ENCODE assay signal across 27 cellular contexts in the genomic region with DNA sequence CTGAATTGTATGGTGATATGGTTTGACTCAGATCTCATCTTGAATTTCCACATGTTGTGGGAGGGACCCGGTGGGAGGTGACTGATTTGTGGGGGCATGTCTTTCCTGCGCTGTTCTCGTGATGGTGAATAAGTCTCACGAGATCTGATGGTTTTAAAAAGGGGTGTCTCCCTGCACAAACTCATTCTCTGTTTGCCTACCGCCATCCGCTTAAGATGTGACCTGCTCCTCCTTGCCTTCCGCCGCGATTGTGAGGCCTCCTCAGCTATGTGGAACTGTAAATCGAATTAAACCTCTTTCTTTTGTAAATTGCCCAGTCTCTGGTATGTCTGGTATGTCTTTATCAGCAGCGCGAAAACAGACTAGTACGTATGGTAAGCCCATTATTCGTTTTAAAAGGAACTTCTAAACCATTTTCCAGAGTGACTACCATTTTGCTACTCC. TPM values are rescaled to one million over a fixed set of nuclear protein-coding genes. Genes with fewer than 3 reads are reported as not detected.
DNase-seq lines count a peak whose midpoint lies in the region; FAIRE-seq and TF ChIP-seq lines count a peak whose summit lies in the region.
"Had no signal": no experiment of that assay in that cellular context is flagged by ENCODE, and none has a peak within 500 bp of the region (broad histone marks: within the 10 kb centered on the region; RNA-seq: fewer than 3 reads in every experiment).

No MANE protein-coding gene starts in this region.

- TF ChIP-seq CTCF in BE2C (IDR thresholded peaks at IDR 0.05; ENCODE audit: low read depth, low read length) = no peak
- TF ChIP-seq CTCF in H1 (IDR thresholded peaks at IDR 0.05; ENCODE audit: control extremely low read depth in 1 of 3, insufficient read depth in 1 of 3, low read depth in 1 of 3, low read length in 3 of 3) = no peak

- H3K4me3 ChIP-seq in BE2C (ENCODE audit: low read depth, low read length) (peak overlapping the region; percentile 21), H1 (ENCODE audit: extremely low read depth in 1 of 4, insufficient read depth in 2 of 4, low read depth in 3 of 4, low read length in 4 of 4) (peak overlapping the region in 2 of 4 experiments; percentile 17 to 32; a peak in 3 of 8 replicates), mesenchymal stem cell (ENCODE audit: insufficient read depth in 1 of 2, low read depth in 1 of 2, low read length in 2 of 2) (no peak overlapping the region), MG63 (no peak overlapping the region)
- H3K4me3 ChIP-seq: BLaER1, body of pancreas, colonic mucosa, Peyer's patch, right atrium auricular region, SJSA1, tibial artery had no signal

- H3K18ac ChIP-seq in H1 (ENCODE audit: extremely low read depth, low read length) = 0 out of 2 replicates have a peak overlapping the region, but pooled peaks have one; percentile 79
- H3K18ac ChIP-seq in mesenchymal stem cell (ENCODE audit: low read depth in 1 of 2, low read length in 2 of 2) = no peak overlapping the region

- H3K36me3 Mint-ChIP-seq in activated T-cell treated with anti-CD3 and anti-CD28 coated beads, Interleukin-2, amount 50 U/mL, for 24 hours (ENCODE audit: low read depth) = peaks cover 16% of the 10 kb centered on the region
- H3K36me3 Mint-ChIP-seq: activated CD8-positive, alpha-beta memory T cell treated with anti-CD3 and anti-CD28 coated beads, Interleukin-2, amount 10 ng/mL, durations not matched to agents 7 days and 5 days; activated naive CD4-positive, alpha-beta T cell treated with anti-CD3 and anti-CD28 coated beads, Interleukin-2, amount 50 U/mL, for 72 hours had no signal

- H4K8ac ChIP-seq in H1 (ENCODE audit: extremely low read depth, insufficient read depth, low read length) = no peak overlapping the region
- H4K8ac ChIP-seq in mesenchymal stem cell (ENCODE audit: low read length) = no peak overlapping the region

- H3K79me1 ChIP-seq in H1 (ENCODE audit: low read depth, low read length) (no peaks in the 10 kb centered on the region), mesenchymal stem cell (replicated peaks; ENCODE audit: low read length, poor library complexity, severe bottlenecking) (no peaks in the 10 kb centered on the region)

- no peak overlapping the region for H3K4ac ChIP-seq in H1 (replicated peaks; ENCODE audit: insufficient read length, low read depth, low read length)
- no peak overlapping the region for H3K4ac ChIP-seq in mesenchymal stem cell (ENCODE audit: low read depth in 1 of 2, low read length in 2 of 2)

- H3K36me3 ChIP-seq in BE2C (no peaks in the 10 kb centered on the region), H1 (ENCODE audit: control insufficient read depth in 2 of 4, insufficient read depth in 4 of 4, low read length in 3 of 4) (peaks cover 0 to 7% (median 0%) of the 10 kb centered on the region in 4 experiments; a peak in 1 of 8 replicates), mesenchymal stem cell (ENCODE audit: control insufficient read depth in 1 of 2, insufficient read depth in 2 of 2, low read depth in 1 of 2, low read length in 2 of 2) (peaks cover 2 to 9% of the 10 kb centered on the region in 2 experiments), MG63 (no peaks in the 10 kb centered on the region)
- H3K36me3 ChIP-seq: BLaER1, colonic mucosa, right atrium auricular region, SJSA1 had no signal

- POLR2A ChIA-PET in H1 (lab: Charles Lee; ENCODE audit: partially characterized antibody) = interaction anchor here (0.9 to 1.9 kb wide), 12 partner anchors 8 to 323 kb away, joined by 3 to 8 read pairs (median 4); a partner anchor contains a TSS

- H2AFZ ChIP-seq in H1 (ENCODE audit: low read length) (no peak overlapping the region), mesenchymal stem cell (ENCODE audit: low read depth, low read length) (no peak overlapping the region)

- peak overlapping the region; percentile 21 for H4K5ac ChIP-seq in H1 (ENCODE audit: insufficient read length, low read depth, low read length)

- CTCF ChIA-PET in H1 (lab: Charles Lee; ENCODE audit: partially characterized antibody) = interaction anchor here (1.0 to 2.4 kb wide), 5 partner anchors 27 to 156 kb away, joined by 3 to 11 read pairs (median 5); a partner anchor contains a TSS

- no peaks in the 10 kb centered on the region for H3K27me3 ChIP-seq in BE2C
- no peaks in the 10 kb centered on the region for H3K27me3 ChIP-seq in H1 (replicated peaks in 1 of 4; ENCODE audit: control insufficient read depth in 3 of 4, extremely low read depth in 1 of 4, insufficient read depth in 3 of 4, low read length in 3 of 4)
- H3K27me3 ChIP-seq in mesenchymal stem cell (ENCODE audit: control insufficient read depth in 1 of 2, insufficient read depth in 1 of 2, low read length in 2 of 2) = no peaks in the 10 kb centered on the region
- no peaks in the 10 kb centered on the region for H3K27me3 ChIP-seq in MG63
- H3K27me3 ChIP-seq: BLaER1, body of pancreas, colonic mucosa, Peyer's patch, right atrium auricular region, SJSA1, tibial artery had no signal

- DNase-seq in BE2C (peak; percentile 53), SK-N-DZ (ENCODE audit: low spot score) (peak; percentile 59), H1 (ENCODE audit: low read depth in 1 of 2, low spot score in 2 of 2) (peak; percentile 59 to 71), mesenchymal stem cell (peak; percentile 11), G401 (ENCODE audit: low spot score) (no peak), MG63 (no peak)
- DNase-seq in activated naive CD4-positive, alpha-beta T cell (lab: John Stamatoyannopoulos, UW) = no peak
- no peak for DNase-seq in activated T-cell treated with anti-CD3 and anti-CD28 coated beads, Interleukin-2, amount 50 U/mL, for 24 hours
- DNase-seq: activated CD4-positive, alpha-beta T cell treated with anti-CD3 and anti-CD28 coated beads, Interleukin-2, amount 10 ng/mL, durations not matched to agents 7 days and 5 days; activated CD8-positive, alpha-beta memory T cell treated with anti-CD3 and anti-CD28 coated beads, Interleukin-2, amount 10 ng/mL, durations not matched to agents 7 days and 5 days; body of pancreas; colonic mucosa; glutamatergic neuron; KG1; NCI-H146; NCI-H510A treated with DMSO at 0.1 percent for 48 hours; Peyer's patch; stimulated activated CD4-positive, alpha-beta T cell treated with anti-CD3 and anti-CD28 coated beads, Interleukin-12 subunit alpha, Interleukin-12 subunit beta, amount 100 ng/mL, for 4 hours; T-helper 2 cell; tibial artery had no signal

- H2BK5ac ChIP-seq in H1 (ENCODE audit: low read depth, low read length) = peak overlapping the region; percentile 87; the same call in 1 of the 2 replicates
- no peak overlapping the region for H2BK5ac ChIP-seq in mesenchymal stem cell (ENCODE audit: low read depth, low read length, poor library complexity, severe bottlenecking)

- H3K9me3 ChIP-seq in BE2C (no peaks in the 10 kb centered on the region), H1 (ENCODE audit: insufficient read depth in 2 of 2, low read depth in 1 of 2, low read length in 1 of 2) (0 out of 4 replicates have a peak, but pooled peaks cover 0 to 2% of the 10 kb centered on the region in 2 experiments), mesenchymal stem cell (ENCODE audit: control insufficient read depth, low read length) (no peaks in the 10 kb centered on the region), MG63 (no peaks in the 10 kb centered on the region)
- H3K9me3 ChIP-seq: BLaER1, body of pancreas, colonic mucosa, Peyer's patch, right atrium auricular region, SJSA1, tibial artery had no signal

- H3K9me3 Mint-ChIP-seq in activated T-cell treated with anti-CD3 and anti-CD28 coated beads, Interleukin-2, amount 50 U/mL, for 24 hours = no peaks in the 10 kb centered on the region
- H3K9me3 Mint-ChIP-seq: activated CD4-positive, alpha-beta T cell treated with anti-CD3 and anti-CD28 coated beads, Interleukin-2, amount 10 ng/mL, durations not matched to agents 7 days and 5 days; activated naive CD4-positive, alpha-beta T cell treated with anti-CD3 and anti-CD28 coated beads, Interleukin-2, amount 50 U/mL, for 72 hours; activated T-helper 1 cell treated with anti-CD3 and anti-CD28 coated beads, Interleukin-12 subunit alpha, Interleukin-12 subunit beta, Interleukin-2, Interleukin-4 antibody, amounts not matched to agents 30 ng/mL and 10 ng/mL and 1 ng/mL, durations not matched to agents 14 hours and 24 hours and 36 hours; stimulated activated naive CD8-positive, alpha-beta T cell treated with anti-CD3 and anti-CD28 coated beads, Interleukin-15, Interleukin-2, amounts not matched to agents 100 ng/mL and 50 ng/mL, for 24 hours had no signal

- no peak overlapping the region for H3K23ac ChIP-seq in H1 (ENCODE audit: insufficient read length)
- no peak overlapping the region for H3K23ac ChIP-seq in mesenchymal stem cell (ENCODE audit: low read length in 2 of 2)

- H3K4me2 ChIP-seq in H1 (ENCODE audit: insufficient read depth in 1 of 2, low read depth in 2 of 2, low read length in 2 of 2) = peak overlapping the region; percentile 58 to 63
- no peak overlapping the region for H3K4me2 ChIP-seq in mesenchymal stem cell (ENCODE audit: low read length, poor library complexity, severe bottlenecking)
- H3K4me2 ChIP-seq: BLaER1 had no signal

- H3K23me2 ChIP-seq in H1 (ENCODE audit: low read depth, low read length) = no peaks in the 10 kb centered on the region

- H3K27ac ChIP-seq in H1 (ENCODE audit: low read depth, low read length) (peak overlapping the region; percentile 78; the same call in 1 of the 2 replicates), mesenchymal stem cell (ENCODE audit: low read length, poor library complexity, severe bottlenecking) (no peak overlapping the region)
- H3K27ac ChIP-seq: BLaER1, body of pancreas, colonic mucosa, Peyer's patch, right atrium auricular region, SJSA1, tibial artery had no signal

- H3K4me3 Mint-ChIP-seq in activated T-cell treated with anti-CD3 and anti-CD28 coated beads, Interleukin-2, amount 50 U/mL, for 24 hours = no peak overlapping the region
- H3K4me3 Mint-ChIP-seq: activated CD4-positive, alpha-beta T cell treated with anti-CD3 and anti-CD28 coated beads, Interleukin-2, amount 10 ng/mL, durations not matched to agents 7 days and 5 days; activated CD8-positive, alpha-beta memory T cell treated with anti-CD3 and anti-CD28 coated beads, Interleukin-2, amount 10 ng/mL, durations not matched to agents 7 days and 5 days; activated T-helper 1 cell treated with anti-CD3 and anti-CD28 coated beads, Interleukin-12 subunit alpha, Interleukin-12 subunit beta, Interleukin-2, Interleukin-4 antibody, amounts not matched to agents 30 ng/mL and 10 ng/mL and 1 ng/mL, durations not matched to agents 14 hours and 24 hours and 36 hours; stimulated activated naive CD8-positive, alpha-beta T cell treated with anti-CD3 and anti-CD28 coated beads, Interleukin-15, Interleukin-2, amounts not matched to agents 100 ng/mL and 50 ng/mL, for 24 hours had no signal

- H2BK20ac ChIP-seq in H1 (ENCODE audit: low read length) = no peak overlapping the region

- no peak overlapping the region for H3K56ac ChIP-seq in H1 (replicated peaks; ENCODE audit: insufficient read length, low read depth, low read length)

- H4K20me1 ChIP-seq in H1 (replicated peaks in 1 of 2; ENCODE audit: control insufficient read depth in 1 of 2, insufficient read depth in 2 of 2, low read length in 2 of 2) = no peaks in the 10 kb centered on the region
- H4K20me1 ChIP-seq: BLaER1 had no signal

- no peak overlapping the region for H3K27ac Mint-ChIP-seq in activated T-cell treated with anti-CD3 and anti-CD28 coated beads, Interleukin-2, amount 50 U/mL, for 24 hours
- H3K27ac Mint-ChIP-seq: activated CD4-positive, alpha-beta T cell treated with anti-CD3 and anti-CD28 coated beads, Interleukin-2, amount 10 ng/mL, durations not matched to agents 7 days and 5 days; activated CD8-positive, alpha-beta memory T cell treated with anti-CD3 and anti-CD28 coated beads, Interleukin-2, amount 10 ng/mL, durations not matched to agents 7 days and 5 days; activated naive CD4-positive, alpha-beta T cell treated with anti-CD3 and anti-CD28 coated beads, Interleukin-2, amount 50 U/mL, for 72 hours; activated T-helper 1 cell treated with anti-CD3 and anti-CD28 coated beads, Interleukin-12 subunit alpha, Interleukin-12 subunit beta, Interleukin-2, Interleukin-4 antibody, amounts not matched to agents 30 ng/mL and 10 ng/mL and 1 ng/mL, durations not matched to agents 14 hours and 24 hours and 36 hours; stimulated activated naive CD8-positive, alpha-beta T cell treated with anti-CD3 and anti-CD28 coated beads, Interleukin-15, Interleukin-2, amounts not matched to agents 100 ng/mL and 50 ng/mL, for 24 hours had no signal

- TF ChIP-seq EP300 in H1 (IDR thresholded peaks at IDR 0.05; ENCODE audit: borderline replicate concordance in 1 of 2, low read depth in 2 of 2, low read length in 2 of 2) = no peak

- H3K14ac ChIP-seq in H1 (ENCODE audit: insufficient read length) = no peak overlapping the region
- H3K14ac ChIP-seq in mesenchymal stem cell (ENCODE audit: low read length in 2 of 2) = no peak overlapping the region

- H3K4me1 Mint-ChIP-seq in activated T-cell treated with anti-CD3 and anti-CD28 coated beads, Interleukin-2, amount 50 U/mL, for 24 hours (ENCODE audit: low read depth) = peaks cover 5% of the 10 kb centered on the region

- H3K27me3 Mint-ChIP-seq in activated T-cell treated with anti-CD3 and anti-CD28 coated beads, Interleukin-2, amount 50 U/mL, for 24 hours = no peaks in the 10 kb centered on the region
- H3K27me3 Mint-ChIP-seq: activated CD4-positive, alpha-beta T cell treated with anti-CD3 and anti-CD28 coated beads, Interleukin-2, amount 10 ng/mL, durations not matched to agents 7 days and 5 days; activated CD8-positive, alpha-beta memory T cell treated with anti-CD3 and anti-CD28 coated beads, Interleukin-2, amount 10 ng/mL, durations not matched to agents 7 days and 5 days; stimulated activated naive CD8-positive, alpha-beta T cell treated with anti-CD3 and anti-CD28 coated beads, Interleukin-15, Interleukin-2, amounts not matched to agents 100 ng/mL and 50 ng/mL, for 24 hours had no signal

- in situ Hi-C loops in G401 (cut with HindIII; ENCODE audit: low sequenced_read_pairs) = no loop called here

- peak; percentile 84 for FAIRE-seq in H1 (lab: Jason Lieb, UNC)
- FAIRE-seq: A204.1 had no signal

- no peak for TF ChIP-seq RAD21 in H1 (IDR thresholded peaks at IDR 0.05 in 1 of 2, conservative IDR thresholded peaks at IDR 0.05 in 1 of 2; ENCODE audit: low read depth in 2 of 2, low read length in 2 of 2)

- no peak overlapping the region for H2BK15ac ChIP-seq in H1 (ENCODE audit: low read length)
- H2BK15ac ChIP-seq in mesenchymal stem cell (ENCODE audit: low read depth, poor library complexity, severe bottlenecking) = no peak overlapping the region

- H2BK12ac ChIP-seq in H1 (ENCODE audit: low read depth, low read length) (peak overlapping the region; percentile 98; the same call in 1 of the 2 replicates), mesenchymal stem cell (ENCODE audit: low read length in 2 of 2) (no peak overlapping the region)

- no peaks in the 10 kb centered on the region for H3K79me2 ChIP-seq in H1 (ENCODE audit: control insufficient read depth in 1 of 2, insufficient read depth in 2 of 2, low read length in 2 of 2)

- H4K91ac ChIP-seq in H1 (replicated peaks; ENCODE audit: insufficient read length, low read length) (no peak overlapping the region), mesenchymal stem cell (ENCODE audit: low read length) (no peak overlapping the region)

- no peak overlapping the region for H2AK5ac ChIP-seq in H1 (ENCODE audit: low read depth, low read length)
- no peak overlapping the region for H2AK5ac ChIP-seq in mesenchymal stem cell (ENCODE audit: low read length, severe bottlenecking)

- no peaks in the 10 kb centered on the region; the same call in 1 of the 2 replicates for H3K4me1 ChIP-seq in BE2C
- H3K4me1 ChIP-seq in H1 (replicated peaks in 1 of 4; ENCODE audit: control insufficient read depth in 3 of 4, insufficient read depth in 4 of 4, low read length in 3 of 4) = peaks cover 0 to 4% (median under 1%) of the 10 kb centered on the region in 4 experiments; a peak in 3 of 7 replicates
- H3K4me1 ChIP-seq in mesenchymal stem cell (ENCODE audit: control insufficient read depth, insufficient read depth, low read depth, low read length) = no peaks in the 10 kb centered on the region
- H3K4me1 ChIP-seq: BLaER1, body of pancreas, colonic mucosa, Peyer's patch, right atrium auricular region, SJSA1, tibial artery had no signal

- peak overlapping the region in 2 of 4 experiments; percentile 1 to 63; a peak in 1 of 7 replicates for H3K9ac ChIP-seq in H1 (replicated peaks in 1 of 4; ENCODE audit: extremely low read depth in 1 of 4, low read depth in 3 of 4, low read length in 3 of 4)
- H3K9ac ChIP-seq in mesenchymal stem cell (ENCODE audit: low read length) = no peak overlapping the region
- H3K9ac ChIP-seq: BLaER1 had no signal

- WGBS in H1 (ENCODE audit: extremely low coverage in 1 of 2, insufficient coverage in 1 of 2, insufficient read length in 1 of 2, insufficient replicate concordance in 2 of 2, low coverage in 1 of 2, low lambda C conversion rate in 2 of 2, missing lambda C conversion rate in 1 of 2), 2 experiments = 21% methylated on average over 14 of the region's 14 CpGs; no CpG with 5 or more reads in 1 of the 2 experiments
- 55% methylated on average over 14 of the region's 14 CpGs for WGBS in mesenchymal stem cell

- TF ChIP-seq POLR2A in H1 (IDR thresholded peaks at IDR 0.05; ENCODE audit: control extremely low read depth in 1 of 2, low read depth in 2 of 2, low read length in 2 of 2) = peak; percentile 92 to 96

- H2BK120ac ChIP-seq in H1 (replicated peaks; ENCODE audit: low read depth, low read length) (no peak overlapping the region), mesenchymal stem cell (ENCODE audit: low read depth, low read length) (no peak overlapping the region)

RNA-seq across cellular contexts. Expression of a gene that starts 48.7 kb away (rescaled TPM):
- 9.6 TPM for polyA plus RNA-seq in BE2C (2012; ENCODE audit: insufficient read depth, insufficient read length, low read depth)
- 5.6 and 7.0 TPM in 2 replicates for polyA plus RNA-seq in SK-N-DZ (2014; cell fraction: cytosol; rRNA removed)
- polyA plus RNA-seq in SK-N-DZ (2014; cell fraction: nucleus; rRNA removed) = 8.6 and 11.7 TPM in 2 replicates
- total RNA-seq in H1 (2021; fragmentation: NEBNext Ultra II Directional; extraction: Animal tissue kit (Norgen Biotek cat#: 25700)) = 6.6 and 9.1 TPM in 2 replicates
- polyA plus RNA-seq in H1 (2011; rRNA removed) = 9.6 and 13.3 TPM in 2 replicates
- polyA plus RNA-seq in H1 (2011; cell fraction: cytosol; rRNA removed) = 8.5 TPM
- 23.6 TPM for polyA plus RNA-seq in H1 (2011; cell fraction: nucleus; rRNA removed)
- 4.6 to 6.2 TPM (median 5.4 TPM) in 4 replicates for polyA plus RNA-seq in H1 (2012, experiment 1 of 2)
- polyA plus RNA-seq in H1 (2012, experiment 2 of 2) = 2.6 TPM
- 7.7 TPM for polyA plus RNA-seq in H1 (2013, experiment 1 of 2)
- polyA plus RNA-seq in H1 (2013, experiment 2 of 2) = 6.7 TPM
- 22.6 and 27.2 TPM in 2 replicates for polyA minus RNA-seq in H1 (2011; rRNA and poly(A)+ RNA removed)
- polyA minus RNA-seq in H1 (2011; cell fraction: cytosol; rRNA and poly(A)+ RNA removed) = 12.4 TPM
- polyA minus RNA-seq in H1 (2011; cell fraction: nucleus; rRNA and poly(A)+ RNA removed) = 18.1 TPM
- polyA plus RNA-seq in mesenchymal stem cell (2013, experiment 1 of 2) = 14.9 TPM
- polyA plus RNA-seq in mesenchymal stem cell (2013, experiment 2 of 2) = 13.9 TPM
- 2.0 and 4.4 TPM in 2 replicates for total RNA-seq in G401 (2014; rRNA removed; shearing (Covaris generic))
- 2.9 and 5.8 TPM in 2 replicates for total RNA-seq in MG63 (2014; rRNA removed; shearing (Covaris generic); ENCODE audit: low replicate concordance)

Comparison
In these comparisons a context has a peak if more than half of its experiments do, and no peak if none do; other contexts are left out.
1. DNase-seq: peak in BE2C (single experiment), SK-N-DZ (single experiment), H1 (2 of 2) and mesenchymal stem cell (single experiment); none in G401 (single experiment), activated naive CD4-positive, alpha-beta T cell (0 of 4), MG63 (single experiment) and activated T-cell treated with anti-CD3 and anti-CD28 coated beads, Interleukin-2, amount 50 U/mL, for 24 hours (single experiment).